3 cellular contexts compared by ENCODE assay signal in the genomic region with DNA sequence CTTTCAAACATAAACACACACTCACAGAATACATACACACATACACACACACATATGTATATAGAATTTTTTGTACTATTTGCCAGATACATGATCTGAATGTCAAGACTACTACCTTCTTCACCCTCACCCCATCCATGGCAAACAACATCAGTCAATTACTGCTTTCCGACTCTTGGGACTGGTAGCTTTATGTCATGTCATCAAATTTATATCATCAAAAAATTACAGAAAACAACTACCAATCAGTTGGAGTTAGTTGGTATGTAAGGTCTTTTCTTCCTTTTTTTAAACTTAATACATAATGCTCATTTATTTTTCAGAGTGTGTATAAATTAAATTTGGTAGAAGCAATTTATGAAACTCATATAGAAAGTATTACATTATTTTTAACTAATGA.
TF ChIP-seq lines count a peak whose summit lies in the region.

No MANE protein-coding gene starts in this region.

TF ChIP-seq in A549, 52 proteins besides CTCF, POLR2A, EP300 and RAD21:
- TF ChIP-seq KDM5A (IDR thresholded peaks at IDR 0.05) (no peak), NR3C1 (IDR thresholded peaks at IDR 0.05) (no peak), MAFK (IDR thresholded peaks at IDR 0.05; ENCODE audit: partially characterized antibody) (peak; percentile 89), POLR2AphosphoS2 (conservative IDR thresholded peaks at IDR 0.05; ENCODE audit: low read length) (no peak)

TF ChIP-seq in IMR-90, 13 proteins besides CTCF, POLR2A, EP300 and RAD21:
- TF ChIP-seq MAFK (IDR thresholded peaks at IDR 0.05; ENCODE audit: low read depth, low read length) (peak; percentile 90), CHD1 (IDR thresholded peaks at IDR 0.05; ENCODE audit: low read depth, low read length) (no peak), MXI1 (IDR thresholded peaks at IDR 0.05; ENCODE audit: borderline replicate concordance, low read depth, low read length) (no peak), RFX5 (IDR thresholded peaks at IDR 0.05; ENCODE audit: low read depth, low read length) (no peak), BHLHE40 (IDR thresholded peaks at IDR 0.05; ENCODE audit: low read depth, low read length) (no peak)

TF ChIP-seq in H1, 55 proteins besides CTCF, POLR2A, EP300 and RAD21:
- TF ChIP-seq MAFK (IDR thresholded peaks at IDR 0.05; ENCODE audit: low read depth, low read length), result peak; percentile 51; the same call in 1 of the 2 replicates
- TF ChIP-seq SP4 (IDR thresholded peaks at IDR 0.05; ENCODE audit: low read length), result no peak
- no peak for TF ChIP-seq ATF2 (IDR thresholded peaks at IDR 0.05; ENCODE audit: low read length)
- no peak for TF ChIP-seq BRCA1 (IDR thresholded peaks at IDR 0.05; ENCODE audit: low read depth, low read length)
- no peak for TF ChIP-seq CBX5 (IDR thresholded peaks at IDR 0.05; ENCODE audit: low read depth, low read length)
- TF ChIP-seq TAF1 (IDR thresholded peaks at IDR 0.05; ENCODE audit: low read depth, low read length), result no peak
- TF ChIP-seq E2F6 (IDR thresholded peaks at IDR 0.05), result no peak
TF ChIP-seq in H1: peak in this region for 1.
